ENCODE assay signal across 23 cellular contexts in the genomic region with DNA sequence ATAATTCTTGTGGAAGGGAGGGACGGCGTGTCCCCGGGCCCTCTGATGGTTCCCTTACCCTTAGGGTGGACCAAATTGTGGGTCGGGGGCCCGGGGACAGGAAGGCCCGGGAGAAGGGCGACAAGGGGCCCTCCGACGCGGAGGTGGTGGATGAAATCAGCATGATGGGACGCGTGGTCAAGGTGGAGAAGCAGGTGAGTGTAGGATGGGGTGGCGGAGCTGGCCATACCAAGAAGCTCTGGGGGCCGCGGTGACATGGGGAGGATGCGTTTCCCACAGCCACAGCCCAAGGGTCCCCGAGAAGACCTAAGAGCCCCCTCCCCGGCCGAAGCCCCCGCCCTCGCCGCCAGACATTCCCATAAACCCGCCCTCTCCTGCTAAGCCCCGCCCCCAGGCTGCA. TPM values are rescaled to one million over a fixed set of nuclear protein-coding genes. Genes with fewer than 3 reads are reported as not detected.
DNase-seq lines count a peak whose midpoint lies in the region; ATAC-seq, FAIRE-seq and TF ChIP-seq lines count a peak whose summit lies in the region.
"Had no signal": no experiment of that assay in that cellular context is flagged by ENCODE, and none has a peak within 500 bp of the region (broad histone marks: within the 10 kb centered on the region; RNA-seq: fewer than 3 reads in every experiment).

No MANE protein-coding gene starts in this region.

- peaks cover 7% of the 10 kb centered on the region; the same call in 2 of the 3 replicates for H3K4me1 Mint-ChIP-seq in GM23338

- no peak overlapping the region for H2AFZ ChIP-seq in GM23338
- no peak overlapping the region for H2AFZ ChIP-seq in osteoblast (ENCODE audit: low read length)
- H2AFZ ChIP-seq: GM23248 had no signal

- H3K27me3 ChIP-seq in GM23338 (ENCODE audit: insufficient read depth) = no peaks in the 10 kb centered on the region
- H3K27me3 ChIP-seq in osteoblast (ENCODE audit: insufficient read depth, low read length) = peaks cover 13% of the 10 kb centered on the region
- H3K27me3 ChIP-seq: BLaER1 had no signal

- TF ChIP-seq CTCF in GM23338 (conservative IDR thresholded peaks at IDR 0.05; ENCODE audit: low read depth in 2 of 2) (no peak), kidney (IDR thresholded peaks at IDR 0.05; ENCODE audit: borderline replicate concordance, extremely low read depth, insufficient read depth) (no peak), osteoblast (IDR thresholded peaks at IDR 0.05; ENCODE audit: extremely low read depth, low read depth, low read length) (no peak)

- no peaks in the 10 kb centered on the region for H4K20me1 ChIP-seq in GM23338 (replicated peaks; ENCODE audit: insufficient read depth)
- no peaks in the 10 kb centered on the region for H4K20me1 ChIP-seq in osteoblast (ENCODE audit: insufficient read depth, low read length)
- H4K20me1 ChIP-seq: BLaER1 had no signal

- intact Hi-C loops in kidney (cut with DNase I) = no loop called here

- no peaks in the 10 kb centered on the region for H3K4me1 ChIP-seq in GM23338 (ENCODE audit: insufficient read depth)
- H3K4me1 ChIP-seq in kidney (ENCODE audit: control insufficient read depth in 1 of 2, insufficient read depth in 1 of 2, low read depth in 1 of 2, low read length in 2 of 2) = peaks cover 0 to 5% of the 10 kb centered on the region in 2 donors
- no peaks in the 10 kb centered on the region for H3K4me1 ChIP-seq in osteoblast (ENCODE audit: insufficient read depth, low read length)

- H3K27ac Mint-ChIP-seq in GM23338 = no peak overlapping the region
- H3K27ac Mint-ChIP-seq: CD14-positive monocyte; CD4-positive, alpha-beta memory T cell; HFFc6 had no signal

- H3K4me2 ChIP-seq in GM23338 (no peak overlapping the region), osteoblast (ENCODE audit: insufficient read depth, low read length) (no peak overlapping the region)
- H3K4me2 ChIP-seq: BLaER1 had no signal

- DNase-seq in GM23338 (ENCODE audit: low spot score) (no peak), kidney (peak; percentile 68), osteoblast (ENCODE audit: insufficient read length, low spot score, missing footprints) (peak; percentile 18), urothelium cell line (ENCODE audit: low spot score) (no peak), NCI-H526 (lab: John Stamatoyannopoulos, UW) (no peak)
- DNase-seq in activated CD4-positive, alpha-beta T cell treated with anti-CD3 and anti-CD28 coated beads for 4 hours = no peak
- DNase-seq: 8988T; CD4-positive, alpha-beta memory T cell; DMS153; DMS79; GF-D8; GM23248; HFFc6; IMR-90 had no signal

- H3K27ac ChIP-seq in GM23338 (ENCODE audit: low read depth) (no peak overlapping the region), kidney (ENCODE audit: low read depth in 2 of 2, low read length in 2 of 2) (no peak overlapping the region), osteoblast (ENCODE audit: low read depth, low read length) (no peak overlapping the region)
- H3K27ac ChIP-seq: BLaER1, GM23248, HL-60 had no signal

- H3K4me3 Mint-ChIP-seq in GM23338 = no peak overlapping the region
- H3K4me3 Mint-ChIP-seq: CD14-positive monocyte; CD4-positive, alpha-beta memory T cell; HFFc6 had no signal

- no peak for FAIRE-seq in kidney (lab: Jason Lieb, UNC)
- peak; percentile 20 for FAIRE-seq in urothelium cell line (lab: Jason Lieb, UNC)
- FAIRE-seq: GM12878, GM19239, H54 had no signal

- no peaks in the 10 kb centered on the region for H3K36me3 ChIP-seq in GM23338 (ENCODE audit: insufficient read depth)
- no peaks in the 10 kb centered on the region for H3K36me3 ChIP-seq in kidney (ENCODE audit: control insufficient read depth in 1 of 2, insufficient read depth in 2 of 2, low read length in 2 of 2)
- H3K36me3 ChIP-seq in osteoblast (ENCODE audit: insufficient read depth, low read length) = no peaks in the 10 kb centered on the region

- H3K9me2 ChIP-seq in GM23338 (ENCODE audit: insufficient read depth) = no peaks in the 10 kb centered on the region

- H3K36me3 Mint-ChIP-seq in GM23338 (ENCODE audit: low read depth) = peaks cover 2% of the 10 kb centered on the region; the same call in 1 of the 3 replicates
- H3K36me3 Mint-ChIP-seq: CD4-positive, alpha-beta memory T cell had no signal

- H3K9ac ChIP-seq in kidney (ENCODE audit: low read length in 2 of 2) = no peak overlapping the region
- H3K9ac ChIP-seq: BLaER1, GM23248 had no signal

- H3K9me3 ChIP-seq in kidney (ENCODE audit: control insufficient read depth in 1 of 2, low read length in 2 of 2) (no peaks in the 10 kb centered on the region), osteoblast (ENCODE audit: low read depth, low read length) (peaks cover 3% of the 10 kb centered on the region)
- H3K9me3 ChIP-seq: BLaER1 had no signal

- ATAC-seq in GM23338 = no peak
- no peak for ATAC-seq in GM21825 (IDR thresholded peaks at IDR 0.05; ENCODE audit: unreplicated experiment)
- ATAC-seq: GM12878 had no signal

- H3K9me3 Mint-ChIP-seq in GM23338 = no peaks in the 10 kb centered on the region

- H3K79me2 ChIP-seq in GM23338 (replicated peaks; ENCODE audit: insufficient read depth) (no peaks in the 10 kb centered on the region), osteoblast (ENCODE audit: insufficient read depth, low read length) (no peaks in the 10 kb centered on the region)

- H3K27me3 Mint-ChIP-seq in GM23338 (ENCODE audit: insufficient read depth, low read depth, poor library complexity) = peaks cover 4% of the 10 kb centered on the region

- no peaks in the 10 kb centered on the region for H3F3A ChIP-seq in GM23338 (replicated peaks; ENCODE audit: low read depth)

- H3K4me3 ChIP-seq in GM23338 (peak overlapping the region; percentile 37; the same call in 1 of the 2 replicates), kidney (ENCODE audit: low read length in 2 of 2) (no peak overlapping the region), osteoblast (ENCODE audit: insufficient read depth, low read length) (no peak overlapping the region)
- H3K4me3 ChIP-seq: BLaER1, GM12878, GM23248 had no signal

TF ChIP-seq in GM23338, 12 proteins besides CTCF, POLR2A, EP300 and RAD21:
- TF ChIP-seq REST (IDR thresholded peaks at IDR 0.05; ENCODE audit: unreplicated experiment) = no peak
- no peak for TF ChIP-seq JUNB (IDR thresholded peaks at IDR 0.05; ENCODE audit: unreplicated experiment)
- TF ChIP-seq STAT1 (IDR thresholded peaks at IDR 0.05; ENCODE audit: unreplicated experiment) = no peak

RNA-seq across cellular contexts. Expression of gene CITED4, which starts 24.6 kb away (rescaled TPM):
- total RNA-seq in GM23338 (2014; rRNA removed; shearing (Covaris generic)) = 16.4 and 18.7 TPM in 2 replicates
- polyA plus RNA-seq in GM23338 (2016; fragmentation: Nextera tagmentation; extraction: Ambion mirVana) (2.9 and 7.7 TPM in 2 replicates), kidney (ENCODE audit: insufficient read depth, low read depth, low replicate concordance) (21.7 TPM)
- total RNA-seq in kidney (78.6 TPM), osteoblast (1.2 and 3.3 TPM in 2 replicates)
- total RNA-seq: GM23248, HT1080 had no signal
- polyA plus RNA-seq: GM23248 had no signal

RNA-seq across cellular contexts. Expression of gene KCNQ4, which starts 54.0 kb away (rescaled TPM):
- total RNA-seq in GM23338 (2014; rRNA removed; shearing (Covaris generic)) = 2.9 and 3.0 TPM in 2 replicates
- polyA plus RNA-seq in GM23338 (2016; fragmentation: Nextera tagmentation; extraction: Ambion mirVana) (1.3 and 2.0 TPM in 2 replicates), kidney (ENCODE audit: insufficient read depth, low read depth, low replicate concordance) (0.65 TPM)
- total RNA-seq in kidney (1.2 TPM), osteoblast (not detected in 2 replicates)
- total RNA-seq: GM23248, IMR-90 had no signal
- polyA plus RNA-seq: AG04450, CD14-positive monocyte, GM23248 had no signal

Comparison
In these comparisons a context has a peak if more than half of its experiments do, and no peak if none do; other contexts are left out.
1. DNase-seq: peak in kidney (single experiment) and osteoblast (single experiment); none in GM23338 (single experiment), urothelium cell line (single experiment), NCI-H526 (0 of 2) and activated CD4-positive, alpha-beta T cell treated with anti-CD3 and anti-CD28 coated beads for 4 hours (0 of 2).